ENCODE assay signal across 8 cellular contexts in the genomic region with DNA sequence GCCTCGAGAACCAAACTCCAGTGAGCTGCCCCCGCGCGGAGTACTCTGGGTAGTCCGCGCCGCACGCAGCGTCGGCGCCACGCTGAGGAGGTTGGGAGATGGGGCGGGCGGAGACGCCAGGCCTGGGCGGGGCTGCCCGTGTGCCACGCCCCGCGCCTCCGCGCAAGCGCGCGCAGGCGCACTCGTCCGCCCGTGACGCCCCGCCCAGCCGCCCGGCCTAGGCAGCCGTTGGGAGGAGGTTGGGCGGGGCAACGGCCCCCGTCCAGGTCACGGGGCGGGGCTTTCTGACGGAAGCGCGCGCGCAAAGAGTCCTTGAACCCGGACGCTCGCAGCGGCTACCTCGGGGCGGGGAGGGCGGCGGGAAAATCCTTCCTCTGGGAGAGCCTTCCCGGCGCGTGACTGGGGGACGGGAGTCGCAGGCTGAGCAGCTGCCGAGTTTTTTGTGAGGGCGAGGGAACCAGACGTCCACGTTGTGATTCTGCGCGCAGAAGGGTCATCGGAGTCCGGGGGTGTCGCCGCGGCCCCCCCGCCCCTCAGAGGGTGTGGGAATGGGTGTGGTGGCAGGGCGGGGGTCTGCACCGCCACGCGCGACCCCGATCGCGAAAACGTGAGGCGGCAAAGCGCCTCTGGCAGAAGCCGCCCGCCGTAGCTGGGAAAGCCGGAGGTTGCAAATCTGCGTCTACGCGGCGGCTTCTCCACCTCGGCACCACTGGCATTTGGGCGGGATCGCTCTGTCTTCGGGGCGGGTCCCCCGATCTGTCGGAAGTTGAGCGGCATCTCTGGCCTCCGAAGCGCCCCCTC. TPM values are rescaled to one million over a fixed set of nuclear protein-coding genes. Genes with fewer than 3 reads are reported as not detected.
DNase-seq lines count a peak whose midpoint lies in the region; ATAC-seq lines count a peak whose summit lies in the region.

A gene with protein sequence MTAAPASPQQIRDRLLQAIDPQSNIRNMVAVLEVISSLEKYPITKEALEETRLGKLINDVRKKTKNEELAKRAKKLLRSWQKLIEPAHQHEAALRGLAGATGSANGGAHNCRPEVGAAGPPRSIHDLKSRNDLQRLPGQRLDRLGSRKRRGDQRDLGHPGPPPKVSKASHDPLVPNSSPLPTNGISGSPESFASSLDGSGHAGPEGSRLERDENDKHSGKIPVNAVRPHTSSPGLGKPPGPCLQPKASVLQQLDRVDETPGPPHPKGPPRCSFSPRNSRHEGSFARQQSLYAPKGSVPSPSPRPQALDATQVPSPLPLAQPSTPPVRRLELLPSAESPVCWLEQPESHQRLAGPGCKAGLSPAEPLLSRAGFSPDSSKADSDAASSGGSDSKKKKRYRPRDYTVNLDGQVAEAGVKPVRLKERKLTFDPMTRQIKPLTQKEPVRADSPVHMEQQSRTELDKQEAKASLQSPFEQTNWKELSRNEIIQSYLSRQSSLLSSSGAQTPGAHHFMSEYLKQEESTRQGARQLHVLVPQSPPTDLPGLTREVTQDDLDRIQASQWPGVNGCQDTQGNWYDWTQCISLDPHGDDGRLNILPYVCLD (minus strand): TSS at position 22 of the 801 bp plus-strand sequence. CDS start 261 bp downstream, outside the sequence.

- ATAC-seq in GM19468 (IDR thresholded peaks at IDR 0.05; ENCODE audit: extremely low read depth, unreplicated experiment) = peak; percentile 66

- H2BK15ac ChIP-seq in mesenchymal stem cell (ENCODE audit: low read depth, poor library complexity, severe bottlenecking) = peak within 1 kb of the TSS; percentile 83

- peak within 1 kb of the TSS; percentile 93 for H3K27ac ChIP-seq in effector memory CD4-positive, alpha-beta T cell (ENCODE audit: insufficient read depth, low read length, poor library complexity, severe bottlenecking)
- H3K27ac ChIP-seq in mesenchymal stem cell (ENCODE audit: low read length, poor library complexity, severe bottlenecking) = peak within 1 kb of the TSS; percentile 70

- peak within 1 kb of the TSS; percentile 91 for H3K4me3 ChIP-seq in effector memory CD4-positive, alpha-beta T cell (ENCODE audit: insufficient read depth, low read depth, low read length, poor library complexity, severe bottlenecking)
- peak within 1 kb of the TSS; percentile 94 to 97 for H3K4me3 ChIP-seq in mesenchymal stem cell (ENCODE audit: insufficient read depth in 1 of 2, low read depth in 1 of 2, low read length in 2 of 2)

- H4K8ac ChIP-seq in mesenchymal stem cell (ENCODE audit: low read length) = peak within 1 kb of the TSS; percentile 93

- peaks cover 24% of the 10 kb centered on the region for H3K36me3 ChIP-seq in effector memory CD4-positive, alpha-beta T cell (ENCODE audit: control insufficient read depth, insufficient read depth, low read length)
- H3K36me3 ChIP-seq in mesenchymal stem cell (ENCODE audit: control insufficient read depth in 1 of 2, insufficient read depth in 2 of 2, low read depth in 1 of 2, low read length in 2 of 2) = peaks cover 21 to 37% of the 10 kb centered on the region in 2 experiments

- H2AK5ac ChIP-seq in mesenchymal stem cell (ENCODE audit: low read length, severe bottlenecking) = no peak within 1 kb of the TSS

- H3K4me1 ChIP-seq in effector memory CD4-positive, alpha-beta T cell (ENCODE audit: control insufficient read depth, insufficient read depth, low read length, poor library complexity, severe bottlenecking) = peaks cover 16% of the 10 kb centered on the region
- H3K4me1 ChIP-seq in mesenchymal stem cell (ENCODE audit: control insufficient read depth, insufficient read depth, low read depth, low read length) = peaks cover 11% of the 10 kb centered on the region

- CTCF ChIA-PET in activated CD8-positive, alpha-beta memory T cell treated with anti-CD3 and anti-CD28 coated beads for 36 hours (lab: Charles Lee) = interaction anchor here (1.1 to 1.7 kb wide), 3 partner anchors 37 to 44 kb away, joined by 3 to 5 read pairs (median 3); no protein-coding TSS in a partner anchor

- H3K9me3 ChIP-seq in effector memory CD4-positive, alpha-beta T cell (ENCODE audit: control insufficient read depth, low read length) = no peaks in the 10 kb centered on the region
- no peaks in the 10 kb centered on the region for H3K9me3 ChIP-seq in mesenchymal stem cell (ENCODE audit: control insufficient read depth, low read length)

- H3K14ac ChIP-seq in mesenchymal stem cell (ENCODE audit: low read length in 2 of 2) = peak within 1 kb of the TSS; percentile 36 to 87

- peak within 1 kb of the TSS; percentile 91 for H2BK120ac ChIP-seq in mesenchymal stem cell (ENCODE audit: low read depth, low read length)

- no peak within 1 kb of the TSS for H2AFZ ChIP-seq in mesenchymal stem cell (ENCODE audit: low read depth, low read length)

- DNase-seq in COLO668 (lab: John Stamatoyannopoulos, UW; ENCODE audit: unreplicated experiment) = peak; percentile 97
- DNase-seq in HS-5 (ENCODE audit: low read depth) = peak; percentile 62
- DNase-seq in NK-92 (lab: John Stamatoyannopoulos, UW; ENCODE audit: unreplicated experiment) = peak; percentile 59
- peak; percentile 89 to 94 (median 92) for DNase-seq in effector memory CD4-positive, alpha-beta T cell
- peak; percentile 92 for DNase-seq in mesenchymal stem cell
- DNase-seq in stimulated activated CD8-positive, alpha-beta memory T cell treated with anti-CD3 and anti-CD28 coated beads, Interleukin-12 subunit alpha, Interleukin-12 subunit beta, amount 100 ng/mL, for 24 hours (ENCODE audit: extremely low read depth) = peak; percentile 87

- under 1% methylated on average over 78 of the region's 98 CpGs for WGBS in mesenchymal stem cell

- peak within 1 kb of the TSS; percentile 79 to 95 for H3K4ac ChIP-seq in mesenchymal stem cell (ENCODE audit: low read depth in 1 of 2, low read length in 2 of 2)

- H4K91ac ChIP-seq in mesenchymal stem cell (ENCODE audit: low read length) = peak within 1 kb of the TSS; percentile 98

- peak within 1 kb of the TSS; percentile 80 to 85 for H3K18ac ChIP-seq in mesenchymal stem cell (ENCODE audit: low read depth in 1 of 2, low read length in 2 of 2)

- peak within 1 kb of the TSS; percentile 98 for H3K9ac ChIP-seq in mesenchymal stem cell (ENCODE audit: low read length)

- H3K27me3 ChIP-seq in effector memory CD4-positive, alpha-beta T cell (replicated peaks; ENCODE audit: control insufficient read depth, insufficient read depth, low read length, poor library complexity, severe bottlenecking) = no peaks in the 10 kb centered on the region
- H3K27me3 ChIP-seq in mesenchymal stem cell (ENCODE audit: control insufficient read depth in 1 of 2, insufficient read depth in 1 of 2, low read length in 2 of 2) = no peaks in the 10 kb centered on the region

- no peak within 1 kb of the TSS for H2BK12ac ChIP-seq in mesenchymal stem cell (ENCODE audit: low read length in 2 of 2)

- peaks cover 5% of the 10 kb centered on the region for H3K79me1 ChIP-seq in mesenchymal stem cell (replicated peaks; ENCODE audit: low read length, poor library complexity, severe bottlenecking)

- POLR2A ChIA-PET in activated CD8-positive, alpha-beta memory T cell treated with anti-CD3 and anti-CD28 coated beads for 36 hours (lab: Charles Lee) = interaction anchor here (0.5 to 4.6 kb wide), 12 partner anchors 8 to 447 kb away, joined by 3 to 28 read pairs (median 6); a partner anchor contains a TSS

- peak within 1 kb of the TSS in 1 of 2 experiments; percentile 91 for H3K23ac ChIP-seq in mesenchymal stem cell (ENCODE audit: low read length in 2 of 2)

- H2BK5ac ChIP-seq in mesenchymal stem cell (ENCODE audit: low read depth, low read length, poor library complexity, severe bottlenecking) = no peak within 1 kb of the TSS

- peak within 1 kb of the TSS; percentile 82 for H3K4me2 ChIP-seq in mesenchymal stem cell (ENCODE audit: low read length, poor library complexity, severe bottlenecking)

RNA-seq across cellular contexts. Expression of the gene that starts here (rescaled TPM):
- 10 to 100 TPM; 15.3 to 16.6 TPM for total RNA-seq in activated CD8-positive, alpha-beta memory T cell treated with anti-CD3 and anti-CD28 coated beads for 36 hours
- 4.5 TPM for polyA plus RNA-seq in mesenchymal stem cell (2013, experiment 1 of 2)
- 4.4 TPM for polyA plus RNA-seq in mesenchymal stem cell (2013, experiment 2 of 2)

Comparison
In these comparisons a context has a peak if more than half of its experiments do, and no peak if none do; other contexts are left out.
1. Peak in every context shown above with its lines: DNase-seq, ATAC-seq, H3K4me3 ChIP-seq and H3K27ac ChIP-seq.